ENCODE assay signal across 9 cellular contexts in genomic region chr18:44589709-44590108, GRCh38.
A peak's percentile ranks its signal among the peaks of the same experiment; 100 is the strongest.
DNase-seq lines count a peak whose midpoint lies in the region; ATAC-seq and TF ChIP-seq lines count a peak whose summit lies in the region.
"Had no signal": no experiment of that assay in that cellular context is flagged by ENCODE, and none has a peak within 500 bp of the region (broad histone marks: within the 10 kb centered on the region; RNA-seq: fewer than 3 reads in every experiment).

No MANE protein-coding gene starts in this region.

- no peak for TF ChIP-seq CTCF in RWPE1 (conservative IDR thresholded peaks at IDR 0.05; ENCODE audit: low read depth)

- CTCF ChIA-PET in RWPE1 (lab: Yijun Ruan, JAX) = interaction anchor here (0.6 kb wide), 1 partner anchor 136 kb away, joined by 3 read pairs; no protein-coding TSS in a partner anchor

- POLR2A ChIA-PET in RWPE1 (lab: Yijun Ruan, JAX; ENCODE audit: low non-redundant PET) = no interaction called here

- peak; percentile 9 for DNase-seq in Ammon's horn (ENCODE audit: low spot score)
- DNase-seq in RWPE1 (ENCODE audit: low spot score) = peak; percentile 33
- DNase-seq in fibroblast of gingiva (ENCODE audit: low read depth) = peak; percentile 73
- DNase-seq in pulmonary artery endothelial cell (ENCODE audit: low read depth, low spot score) = peak; percentile 48
- no peak for DNase-seq in NAMALWA (ENCODE audit: low spot score)
- DNase-seq in NCI-H774 (lab: John Stamatoyannopoulos, UW) = no peak

- ATAC-seq in HG03521 (IDR thresholded peaks at IDR 0.05; ENCODE audit: unreplicated experiment) (no peak), HG03354 (IDR thresholded peaks at IDR 0.05; ENCODE audit: poor library complexity, severe bottlenecking, unreplicated experiment) (no peak)
- ATAC-seq: Right ventricle myocardium inferior had no signal

- no peak overlapping the region for H3K27ac ChIP-seq in RWPE1

Comparison
In these comparisons a context has a peak if more than half of its experiments do, and no peak if none do; other contexts are left out.
1. DNase-seq: peak in Ammon's horn (single experiment), RWPE1 (single experiment), fibroblast of gingiva (single experiment) and pulmonary artery endothelial cell (single experiment); none in NAMALWA (single experiment) and NCI-H774 (single experiment).